In the genomic region with DNA sequence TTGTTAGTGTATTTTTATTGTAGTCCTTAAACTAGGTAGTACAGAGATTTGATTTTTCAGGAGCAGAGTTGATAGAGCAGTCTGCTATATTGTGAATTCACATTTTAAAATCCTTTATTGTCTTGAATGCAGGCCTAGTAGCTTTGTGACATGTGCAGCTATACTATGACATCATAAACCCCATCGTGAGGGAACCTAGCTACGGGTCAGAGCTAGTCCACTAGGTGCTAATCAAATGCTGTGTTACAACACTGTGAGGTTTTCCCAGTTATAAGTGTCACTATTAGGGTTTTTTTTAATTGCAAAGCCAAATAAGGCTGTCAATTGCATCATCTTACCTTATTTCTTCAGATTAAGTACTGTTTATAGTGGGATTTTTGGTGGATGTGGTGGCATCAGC, we compare ENCODE assay signal across 3 cellular contexts.
A peak's percentile ranks its signal among the peaks of the same experiment; 100 is the strongest.
TF ChIP-seq lines count a peak whose summit lies in the region.

No MANE protein-coding gene starts in this region.

TF ChIP-seq in GM12891, 5 proteins besides CTCF, POLR2A, EP300 and RAD21:
- TF ChIP-seq TAF1 (IDR thresholded peaks at IDR 0.05; ENCODE audit: low read depth, low read length) (no peak), PAX5 (IDR thresholded peaks at IDR 0.05; ENCODE audit: insufficient read depth, low read length, severe bottlenecking) (no peak), SPI1 (IDR thresholded peaks at IDR 0.05; ENCODE audit: low read depth, low read length) (no peak), POU2F2 (IDR thresholded peaks at IDR 0.05; ENCODE audit: low read depth, low read length) (no peak), POLR2AphosphoS5 (IDR thresholded peaks at IDR 0.05; ENCODE audit: low read depth, low read length) (no peak)

TF ChIP-seq in HEK293, 187 proteins besides CTCF, POLR2A, EP300 and RAD21:
- TF ChIP-seq KLF1 (tag by site-specific recombination; IDR thresholded peaks at IDR 0.05) (no peak), MYNN (tag by site-specific recombination; IDR thresholded peaks at IDR 0.05; ENCODE audit: borderline replicate concordance) (no peak)
- TF ChIP-seq, protein P1, sequence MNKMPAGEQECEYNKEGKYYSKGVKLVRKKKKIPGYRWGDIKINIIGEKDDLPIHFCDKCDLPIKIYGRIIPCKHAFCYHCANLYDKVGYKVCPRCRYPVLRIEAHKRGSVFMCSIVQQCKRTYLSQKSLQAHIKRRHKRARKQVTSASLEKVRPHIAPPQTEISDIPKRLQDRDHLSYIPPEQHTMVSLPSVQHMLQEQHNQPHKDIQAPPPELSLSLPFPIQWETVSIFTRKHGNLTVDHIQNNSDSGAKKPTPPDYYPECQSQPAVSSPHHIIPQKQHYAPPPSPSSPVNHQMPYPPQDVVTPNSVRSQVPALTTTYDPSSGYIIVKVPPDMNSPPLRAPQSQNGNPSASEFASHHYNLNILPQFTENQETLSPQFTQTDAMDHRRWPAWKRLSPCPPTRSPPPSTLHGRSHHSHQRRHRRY (tag by site-specific recombination; IDR thresholded peaks at IDR 0.05) = no peak
- TF ChIP-seq, protein P2, sequence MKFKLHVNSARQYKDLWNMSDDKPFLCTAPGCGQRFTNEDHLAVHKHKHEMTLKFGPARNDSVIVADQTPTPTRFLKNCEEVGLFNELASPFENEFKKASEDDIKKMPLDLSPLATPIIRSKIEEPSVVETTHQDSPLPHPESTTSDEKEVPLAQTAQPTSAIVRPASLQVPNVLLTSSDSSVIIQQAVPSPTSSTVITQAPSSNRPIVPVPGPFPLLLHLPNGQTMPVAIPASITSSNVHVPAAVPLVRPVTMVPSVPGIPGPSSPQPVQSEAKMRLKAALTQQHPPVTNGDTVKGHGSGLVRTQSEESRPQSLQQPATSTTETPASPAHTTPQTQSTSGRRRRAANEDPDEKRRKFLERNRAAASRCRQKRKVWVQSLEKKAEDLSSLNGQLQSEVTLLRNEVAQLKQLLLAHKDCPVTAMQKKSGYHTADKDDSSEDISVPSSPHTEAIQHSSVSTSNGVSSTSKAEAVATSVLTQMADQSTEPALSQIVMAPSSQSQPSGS (tag by site-specific recombination; IDR thresholded peaks at IDR 0.05; ENCODE audit: low read depth) = peak; percentile 34; the same call in 1 of the 2 replicates

TF ChIP-seq in K562, 482 proteins besides CTCF, POLR2A, EP300 and RAD21:
- peak; percentile 31; the same call in 1 of the 2 replicates for TF ChIP-seq CREB1 (IDR thresholded peaks at IDR 0.05)
- no peak for TF ChIP-seq CREB1 (CRISPR knock-in tag; IDR thresholded peaks at IDR 0.05)
- 0 out of 2 replicates have a peak, but pooled peaks have one; percentile 28 for TF ChIP-seq CEBPB (tag; IDR thresholded peaks at IDR 0.05)
- TF ChIP-seq, protein P3, sequence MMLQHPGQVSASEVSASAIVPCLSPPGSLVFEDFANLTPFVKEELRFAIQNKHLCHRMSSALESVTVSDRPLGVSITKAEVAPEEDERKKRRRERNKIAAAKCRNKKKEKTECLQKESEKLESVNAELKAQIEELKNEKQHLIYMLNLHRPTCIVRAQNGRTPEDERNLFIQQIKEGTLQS (IDR thresholded peaks at IDR 0.05) = peak; percentile 51
- TF ChIP-seq, protein P3 (CRISPR knock-in tag; conservative IDR thresholded peaks at IDR 0.05) = no peak
- TF ChIP-seq PCBP1 (IDR thresholded peaks at IDR 0.05; ENCODE audit: low read depth, low read length, poor library complexity, severe bottlenecking) = no peak
